ENCODE assay signal across 8 cellular contexts in the genomic region with DNA sequence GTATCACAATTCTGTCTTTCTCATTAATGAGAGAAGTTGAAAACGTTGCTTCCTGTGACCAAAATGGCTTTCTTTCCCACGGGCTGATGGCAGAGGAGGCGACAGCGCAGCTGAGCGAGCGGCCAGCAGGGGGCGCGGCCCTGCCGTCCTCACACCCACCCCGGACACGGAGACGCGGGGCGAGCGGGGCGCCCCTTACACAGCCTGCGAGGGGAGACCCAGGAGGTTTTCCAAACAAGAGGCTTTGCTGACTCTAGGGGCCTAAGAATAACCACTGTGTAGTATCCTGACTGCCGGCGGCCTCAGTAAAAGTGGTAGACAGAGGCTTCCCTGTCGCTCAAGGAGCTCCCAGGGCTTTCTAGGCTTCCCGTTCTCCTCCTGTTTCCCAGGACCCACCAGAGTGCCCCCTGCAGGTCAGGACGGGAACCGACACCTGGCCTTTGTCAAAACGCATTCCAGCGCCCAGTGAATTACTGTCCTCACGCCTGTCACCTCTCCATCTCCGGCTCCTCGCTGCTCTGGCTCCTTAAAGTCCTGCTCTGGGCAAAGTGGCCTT. TPM values are rescaled to one million over a fixed set of nuclear protein-coding genes. Genes with fewer than 3 reads are reported as not detected.
DNase-seq lines count a peak whose midpoint lies in the region; ATAC-seq and TF ChIP-seq lines count a peak whose summit lies in the region.

No MANE protein-coding gene starts in this region.

- H2AFZ ChIP-seq in DND-41 (ENCODE audit: low read depth, low read length): peak overlapping the region; percentile 96

- peak overlapping the region; percentile 56 for H3K9ac ChIP-seq in DND-41 (ENCODE audit: low read depth, low read length)

- peak overlapping the region; percentile 78 for H3K4me3 Mint-ChIP-seq in nephron progenitor cell
- peak overlapping the region; percentile 70 for H3K4me3 Mint-ChIP-seq in stimulated activated naive CD8-positive, alpha-beta T cell treated with anti-CD3 and anti-CD28 coated beads, Interleukin-15, Interleukin-2, amounts not matched to agents 100 ng/mL and 50 ng/mL, for 24 hours

- H3K27ac ChIP-seq in DND-41 (ENCODE audit: low read length): peak overlapping the region; percentile 70

- no peaks in the 10 kb centered on the region for H4K20me1 ChIP-seq in DND-41 (ENCODE audit: insufficient read depth, low read length)

- no peak overlapping the region for H3K27ac Mint-ChIP-seq in nephron progenitor cell
- no peak overlapping the region for H3K27ac Mint-ChIP-seq in stimulated activated naive CD8-positive, alpha-beta T cell treated with anti-CD3 and anti-CD28 coated beads, Interleukin-15, Interleukin-2, amounts not matched to agents 100 ng/mL and 50 ng/mL, for 24 hours

- H3K27me3 ChIP-seq in DND-41 (ENCODE audit: insufficient read depth, low read length, poor library complexity): no peaks in the 10 kb centered on the region

- peaks cover 5% of the 10 kb centered on the region for H3K9me3 Mint-ChIP-seq in nephron progenitor cell
- H3K9me3 Mint-ChIP-seq in stimulated activated naive CD8-positive, alpha-beta T cell treated with anti-CD3 and anti-CD28 coated beads, Interleukin-15, Interleukin-2, amounts not matched to agents 100 ng/mL and 50 ng/mL, for 24 hours: no peaks in the 10 kb centered on the region

- H3K4me2 ChIP-seq in DND-41 (ENCODE audit: insufficient read depth, low read length): peak overlapping the region; percentile 71

- TF ChIP-seq CTCF in DND-41 (IDR thresholded peaks at IDR 0.05; ENCODE audit: borderline replicate concordance, extremely low read depth, low read length, poor library complexity, severe bottlenecking): peak; percentile 80
- peak; percentile 85 for TF ChIP-seq CTCF in fibroblast of villous mesenchyme (IDR thresholded peaks at IDR 0.05; ENCODE audit: insufficient read depth, low read depth, low read length)
- peak; percentile 99 for TF ChIP-seq CTCF in nephron progenitor cell (IDR thresholded peaks at IDR 0.05)

- H3K4me3 ChIP-seq in DND-41 (ENCODE audit: low read depth in 1 of 2, low read length in 2 of 2): peak overlapping the region; percentile 28 to 63; a peak in 3 of 4 replicates
- H3K4me3 ChIP-seq in fibroblast of villous mesenchyme (ENCODE audit: low read depth, low read length): peak overlapping the region; percentile 70

- no peaks in the 10 kb centered on the region for H3K9me3 ChIP-seq in DND-41 (ENCODE audit: insufficient read depth, low read length, severe bottlenecking)

- H3K27me3 Mint-ChIP-seq in nephron progenitor cell (ENCODE audit: low read depth, poor library complexity): peaks cover 4% of the 10 kb centered on the region
- peaks cover 5% of the 10 kb centered on the region for H3K27me3 Mint-ChIP-seq in stimulated activated naive CD8-positive, alpha-beta T cell treated with anti-CD3 and anti-CD28 coated beads, Interleukin-15, Interleukin-2, amounts not matched to agents 100 ng/mL and 50 ng/mL, for 24 hours

- peaks cover 16% of the 10 kb centered on the region for H3K4me1 ChIP-seq in DND-41 (ENCODE audit: insufficient read depth, low read length)

- no peaks in the 10 kb centered on the region for H3K36me3 ChIP-seq in DND-41 (ENCODE audit: insufficient read depth, low read length)

- DNase-seq in DND-41: peak; percentile 90
- DNase-seq in KG1 (lab: John Stamatoyannopoulos, UW): peak; percentile 86
- peak; percentile 90 for DNase-seq in RPMI8226
- peak; percentile 80 for DNase-seq in activated T-helper 9 cell treated with anti-CD3 and anti-CD28 coated beads, Interleukin-2, amount 50 U/mL, for 16 hours (ENCODE audit: low read depth)
- DNase-seq in fibroblast of villous mesenchyme (ENCODE audit: low read depth): peak; percentile 84
- DNase-seq in nephron progenitor cell: peak; percentile 94

- H3K4me1 Mint-ChIP-seq in nephron progenitor cell: peaks cover 17% of the 10 kb centered on the region
- peaks cover 6% of the 10 kb centered on the region for H3K4me1 Mint-ChIP-seq in stimulated activated naive CD8-positive, alpha-beta T cell treated with anti-CD3 and anti-CD28 coated beads, Interleukin-15, Interleukin-2, amounts not matched to agents 100 ng/mL and 50 ng/mL, for 24 hours (ENCODE audit: low read depth)

- ATAC-seq in DND-41 (ENCODE audit: insufficient read depth, low read depth) (peak; percentile 99), GM21737 (IDR thresholded peaks at IDR 0.05; ENCODE audit: unreplicated experiment) (peak; percentile 98)

- H3K36me3 Mint-ChIP-seq in nephron progenitor cell (ENCODE audit: low read depth): no peaks in the 10 kb centered on the region
- no peaks in the 10 kb centered on the region for H3K36me3 Mint-ChIP-seq in stimulated activated naive CD8-positive, alpha-beta T cell treated with anti-CD3 and anti-CD28 coated beads, Interleukin-15, Interleukin-2, amounts not matched to agents 100 ng/mL and 50 ng/mL, for 24 hours (ENCODE audit: low read depth)

- H3K79me2 ChIP-seq in DND-41 (ENCODE audit: insufficient read depth, low read length): no peaks in the 10 kb centered on the region

RNA-seq across cellular contexts. Expression of a gene that starts 27.3 kb away (rescaled TPM):
- 8.7 and 16.0 TPM in 2 replicates for total RNA-seq in fibroblast of villous mesenchyme

RNA-seq across cellular contexts. Expression of a gene that starts 56.9 kb away (rescaled TPM):
- 1.7 and 4.2 TPM in 2 replicates for total RNA-seq in fibroblast of villous mesenchyme

Comparison
In these comparisons a context has a peak if more than half of its experiments do, and no peak if none do; other contexts are left out.
1. Peak in every context shown above with its lines: DNase-seq, ATAC-seq, H3K4me3 ChIP-seq and H3K27ac ChIP-seq.